In the genomic region with DNA sequence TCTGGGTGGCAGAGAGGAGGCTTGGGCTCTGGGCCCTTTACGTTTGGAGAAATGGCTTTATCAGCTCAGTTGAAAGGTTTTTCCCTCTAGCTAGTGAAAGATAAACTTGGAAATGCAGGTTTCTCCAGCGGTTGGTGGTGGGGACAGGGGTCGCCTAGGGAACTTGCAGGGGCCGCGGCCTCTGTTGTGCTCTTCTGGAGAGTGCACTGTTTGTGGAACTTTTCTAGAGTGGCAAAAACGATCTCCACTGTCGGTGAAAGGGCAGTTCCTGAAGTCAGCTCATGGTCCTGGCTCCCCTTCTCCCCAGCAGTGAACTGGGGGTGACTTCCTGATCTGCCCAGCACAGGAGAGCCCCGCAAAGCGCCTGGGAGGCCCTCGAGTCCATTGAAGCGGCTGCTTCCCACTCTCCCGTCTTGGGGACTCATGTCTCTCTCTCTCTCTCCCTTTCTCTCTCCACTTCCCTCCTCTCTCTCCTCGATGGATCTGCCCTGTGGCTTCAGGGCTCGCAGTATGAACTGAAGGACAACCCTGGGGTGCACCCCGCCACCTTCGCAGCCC, we compare ENCODE assay signal across 18 cellular contexts. TPM values are rescaled to one million over a fixed set of nuclear protein-coding genes. Genes with fewer than 3 reads are reported as not detected.
DNase-seq lines count a peak whose midpoint lies in the region; ATAC-seq and TF ChIP-seq lines count a peak whose summit lies in the region.
"Had no signal": no experiment of that assay in that cellular context is flagged by ENCODE, and none has a peak within 500 bp of the region (broad histone marks: within the 10 kb centered on the region; RNA-seq: fewer than 3 reads in every experiment).

No MANE protein-coding gene starts in this region.

- peaks cover 33% of the 10 kb centered on the region for H3K9me3 ChIP-seq in neuron (ENCODE audit: low read length)
- H3K9me3 ChIP-seq in heart left ventricle = no peaks in the 10 kb centered on the region
- H3K9me3 ChIP-seq: thoracic aorta had no signal

- intact Hi-C loops in heart left ventricle (cut with DNase I) = loop anchor here in 1 of 10 donors (10.0 kb wide), 1 partner anchor 844 kb away; a partner anchor contains a TSS

- TF ChIP-seq POLR2A in heart left ventricle (IDR thresholded peaks at IDR 0.05) = no peak

- TF ChIP-seq CTCF in foreskin fibroblast (IDR thresholded peaks at IDR 0.05; ENCODE audit: low read depth, low read length) (no peak), heart left ventricle (IDR thresholded peaks at IDR 0.05) (no peak)

- no peak overlapping the region for H2AFZ ChIP-seq in neuron (ENCODE audit: low read depth, low read length)

- WGBS in heart left ventricle, 4 donors = 15 to 28% (median 27%) methylated on average over 15 to 16 of the region's 16 CpGs

- H3K4me3 ChIP-seq in foreskin fibroblast (ENCODE audit: low read depth in 1 of 2, low read length in 2 of 2) (peak overlapping the region; percentile 49 to 58), neuron (ENCODE audit: low read length) (peak overlapping the region; percentile 100), heart left ventricle (no peak overlapping the region)
- H3K4me3 ChIP-seq: SJSA1, thoracic aorta had no signal

- H3K36me3 ChIP-seq in neuron (ENCODE audit: insufficient read depth, low read length) (peaks cover 45% of the 10 kb centered on the region), heart left ventricle (no peaks in the 10 kb centered on the region)
- H3K36me3 ChIP-seq: SJSA1, thoracic aorta had no signal

- DNase-seq in GM03348 (ENCODE audit: low spot score) (peak; percentile 46), foreskin fibroblast (no peak), OCI-M2 (lab: John Stamatoyannopoulos, UW; ENCODE audit: unreplicated experiment) (no peak), NCI-H2227 (lab: John Stamatoyannopoulos, UW; ENCODE audit: unreplicated experiment) (no peak), heart left ventricle (no peak)
- DNase-seq: activated CD4-positive, alpha-beta T cell treated with anti-CD3 and anti-CD28 coated beads, Interleukin-2, amount 10 ng/mL, durations not matched to agents 24 days and 14 days; activated T-cell treated with anti-CD3 and anti-CD28 coated beads for 4 hours; AML-193; foreskin melanocyte; NCI-H1048; NCI-H2107; stimulated activated CD4-positive, alpha-beta T cell treated with anti-CD3 and anti-CD28 coated beads, Interleukin-4, amount 100 ng/mL, for 24 hours had no signal

- H3K4me1 ChIP-seq in neuron (ENCODE audit: insufficient read depth, low read length) (peaks cover 7% of the 10 kb centered on the region), heart left ventricle (peaks cover 0 to 57% (median 15%) of the 10 kb centered on the region in 12 donors)
- H3K4me1 ChIP-seq: SJSA1 had no signal

- ATAC-seq in HG03097 (IDR thresholded peaks at IDR 0.05; ENCODE audit: low FRiP score, unreplicated experiment) (no peak), heart left ventricle (no peak)
- ATAC-seq: activated naive CD4-positive, alpha-beta T cell treated with anti-CD3 and anti-CD28 coated beads, Interleukin-2, amount 50 U/mL, for 72 hours had no signal

- no peak overlapping the region for H3K27ac ChIP-seq in heart left ventricle
- H3K27ac ChIP-seq: SJSA1, thoracic aorta had no signal

- H3K27me3 ChIP-seq in neuron (ENCODE audit: insufficient read depth, low read length) (peaks cover 2% of the 10 kb centered on the region), heart left ventricle (peaks cover 53 to 100% (median 94%) of the 10 kb centered on the region in 9 donors)
- H3K27me3 ChIP-seq: SJSA1 had no signal

TF ChIP-seq in PFSK-1, 5 proteins besides CTCF, POLR2A, EP300 and RAD21:
- TF ChIP-seq SIN3A (IDR thresholded peaks at IDR 0.05; ENCODE audit: borderline replicate concordance, insufficient read depth, low read length) (0 out of 2 replicates have a peak, but pooled peaks have one; percentile 31), FOXP2 (optimal IDR thresholded peaks at IDR 0.05; ENCODE audit: borderline replicate concordance, extremely low read depth, extremely low read length, insufficient read depth) (no peak), POLR2AphosphoS5 (IDR thresholded peaks at IDR 0.05; ENCODE audit: low read depth, low read length) (peak; percentile 21; the same call in 1 of the 2 replicates), TAF1 (IDR thresholded peaks at IDR 0.05; ENCODE audit: borderline replicate concordance, insufficient read depth, low read length) (no peak)
- TF ChIP-seq, protein P1, sequence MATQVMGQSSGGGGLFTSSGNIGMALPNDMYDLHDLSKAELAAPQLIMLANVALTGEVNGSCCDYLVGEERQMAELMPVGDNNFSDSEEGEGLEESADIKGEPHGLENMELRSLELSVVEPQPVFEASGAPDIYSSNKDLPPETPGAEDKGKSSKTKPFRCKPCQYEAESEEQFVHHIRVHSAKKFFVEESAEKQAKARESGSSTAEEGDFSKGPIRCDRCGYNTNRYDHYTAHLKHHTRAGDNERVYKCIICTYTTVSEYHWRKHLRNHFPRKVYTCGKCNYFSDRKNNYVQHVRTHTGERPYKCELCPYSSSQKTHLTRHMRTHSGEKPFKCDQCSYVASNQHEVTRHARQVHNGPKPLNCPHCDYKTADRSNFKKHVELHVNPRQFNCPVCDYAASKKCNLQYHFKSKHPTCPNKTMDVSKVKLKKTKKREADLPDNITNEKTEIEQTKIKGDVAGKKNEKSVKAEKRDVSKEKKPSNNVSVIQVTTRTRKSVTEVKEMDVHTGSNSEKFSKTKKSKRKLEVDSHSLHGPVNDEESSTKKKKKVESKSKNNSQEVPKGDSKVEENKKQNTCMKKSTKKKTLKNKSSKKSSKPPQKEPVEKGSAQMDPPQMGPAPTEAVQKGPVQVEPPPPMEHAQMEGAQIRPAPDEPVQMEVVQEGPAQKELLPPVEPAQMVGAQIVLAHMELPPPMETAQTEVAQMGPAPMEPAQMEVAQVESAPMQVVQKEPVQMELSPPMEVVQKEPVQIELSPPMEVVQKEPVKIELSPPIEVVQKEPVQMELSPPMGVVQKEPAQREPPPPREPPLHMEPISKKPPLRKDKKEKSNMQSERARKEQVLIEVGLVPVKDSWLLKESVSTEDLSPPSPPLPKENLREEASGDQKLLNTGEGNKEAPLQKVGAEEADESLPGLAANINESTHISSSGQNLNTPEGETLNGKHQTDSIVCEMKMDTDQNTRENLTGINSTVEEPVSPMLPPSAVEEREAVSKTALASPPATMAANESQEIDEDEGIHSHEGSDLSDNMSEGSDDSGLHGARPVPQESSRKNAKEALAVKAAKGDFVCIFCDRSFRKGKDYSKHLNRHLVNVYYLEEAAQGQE (IDR thresholded peaks at IDR 0.05; ENCODE audit: insufficient read depth in 1 of 2, low read depth in 2 of 2, low read length in 2 of 2) = no peak

RNA-seq across cellular contexts. Expression of a gene that starts 3.2 kb away (rescaled TPM):
- 361 TPM for polyA plus RNA-seq in PFSK-1 (2012; ENCODE audit: insufficient read length, low read depth)
- 1 to 10 TPM in 2 of 9 donors, under 1 TPM in 6, not detected in 1; 0.15 to 1.5 (median 0.34) TPM for total RNA-seq in heart left ventricle
- under 1 TPM; 0.23 to 0.55 TPM for polyA plus RNA-seq in heart left ventricle
- total RNA-seq: activated CD4-positive, alpha-beta T cell treated with anti-CD3 and anti-CD28 coated beads, Interleukin-2, amount 10 ng/mL, durations not matched to agents 24 days and 14 days; activated naive CD4-positive, alpha-beta T cell treated with anti-CD3 and anti-CD28 coated beads, Interleukin-2, amount 50 U/mL, for 72 hours; SJSA1 had no signal

Comparison
In these comparisons a context has a peak if more than half of its experiments do, and no peak if none do; other contexts are left out.
1. H3K4me3 ChIP-seq: peak in foreskin fibroblast (2 of 2) and neuron (single experiment); none in heart left ventricle (0 of 12).